Comparison of ENCODE assay signal across 8 cellular contexts in the genomic region with DNA sequence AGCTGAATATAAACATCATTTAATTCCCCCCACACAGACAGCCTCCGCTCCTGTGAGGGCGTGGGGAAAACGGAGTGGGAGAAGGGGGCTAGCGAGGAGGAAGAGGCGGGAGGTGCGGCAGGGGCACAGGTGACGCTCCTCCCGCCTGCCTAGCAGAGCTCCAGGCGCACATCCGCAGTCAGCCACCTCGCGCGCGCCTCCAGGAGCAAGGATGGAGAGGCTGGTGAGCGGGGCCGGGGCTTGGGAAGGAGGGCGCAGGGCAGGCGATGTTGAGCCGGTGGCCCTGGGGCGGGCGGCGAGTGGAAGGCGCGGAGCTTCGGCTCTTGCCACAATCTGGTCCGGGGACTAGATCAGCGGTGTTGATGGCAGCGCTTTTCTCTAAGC. TPM values are rescaled to one million over a fixed set of nuclear protein-coding genes. Genes with fewer than 3 reads are reported as not detected.
DNase-seq lines count a peak whose midpoint lies in the region; ATAC-seq and TF ChIP-seq lines count a peak whose summit lies in the region.

A gene with protein sequence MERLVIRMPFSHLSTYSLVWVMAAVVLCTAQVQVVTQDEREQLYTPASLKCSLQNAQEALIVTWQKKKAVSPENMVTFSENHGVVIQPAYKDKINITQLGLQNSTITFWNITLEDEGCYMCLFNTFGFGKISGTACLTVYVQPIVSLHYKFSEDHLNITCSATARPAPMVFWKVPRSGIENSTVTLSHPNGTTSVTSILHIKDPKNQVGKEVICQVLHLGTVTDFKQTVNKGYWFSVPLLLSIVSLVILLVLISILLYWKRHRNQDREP (plus strand): TSS at position 155 of the 384 bp plus-strand sequence. CDS start 57 bp downstream, at position 212.

- peaks cover 5% of the 10 kb centered on the region; the same call in 1 of the 2 replicates for H3K4me1 Mint-ChIP-seq in HFFc6 (ENCODE audit: low read depth)
- H3K4me1 Mint-ChIP-seq in activated T-cell treated with anti-CD3 and anti-CD28 coated beads, Interleukin-2, amount 50 U/mL, for 72 hours (ENCODE audit: low read depth) = peaks cover 52% of the 10 kb centered on the region
- peaks cover 0 to 5% of the 10 kb centered on the region in 2 donors for H3K4me1 Mint-ChIP-seq in natural killer cell treated with Interleukin-12 subunit alpha and Interleukin-12 subunit beta and Interleukin-15 and Interleukin-18, amount 100 ng/mL, for 72 hours (ENCODE audit: low read depth in 2 of 2)
- peaks cover 56% of the 10 kb centered on the region for H3K4me1 Mint-ChIP-seq in stimulated activated naive CD8-positive, alpha-beta T cell treated with anti-CD3 and anti-CD28 coated beads, Interleukin-15, amount 100 ng/mL, for 72 hours

- H3K36me3 Mint-ChIP-seq in HFFc6 (ENCODE audit: low read depth) = no peaks in the 10 kb centered on the region
- H3K36me3 Mint-ChIP-seq in activated T-cell treated with anti-CD3 and anti-CD28 coated beads, Interleukin-2, amount 50 U/mL, for 72 hours (ENCODE audit: insufficient read depth in 2 of 2) = peaks cover 0 to 3% of the 10 kb centered on the region in 2 donors
- no peaks in the 10 kb centered on the region for H3K36me3 Mint-ChIP-seq in natural killer cell treated with Interleukin-12 subunit alpha and Interleukin-12 subunit beta and Interleukin-15 and Interleukin-18, amount 100 ng/mL, for 72 hours

- DNase-seq in DMS79 (lab: John Stamatoyannopoulos, UW) (peak; percentile 30), HFFc6 (no peak), NCI-H345 treated with DMSO at 0.1 percent for 48 hours (lab: John Stamatoyannopoulos, UW; ENCODE audit: unreplicated experiment) (peak; percentile 25), fibroblast of mammary gland (ENCODE audit: low read depth) (peak; percentile 16)
- DNase-seq in activated T-cell treated with anti-CD3 and anti-CD28 coated beads, Interleukin-2, amount 50 U/mL, for 72 hours = peak; percentile 70 to 73
- no peak for DNase-seq in natural killer cell treated with Interleukin-12 subunit alpha and Interleukin-12 subunit beta and Interleukin-15 and Interleukin-18, amount 100 ng/mL, for 72 hours (ENCODE audit: low spot score)
- DNase-seq in stimulated activated naive CD8-positive, alpha-beta T cell treated with anti-CD3 and anti-CD28 coated beads, Interleukin-15, amount 100 ng/mL, for 72 hours = peak; percentile 52 to 63

- TF ChIP-seq CTCF in HFFc6 (IDR thresholded peaks at IDR 0.05) = no peak
- no peak for TF ChIP-seq CTCF in fibroblast of mammary gland (conservative IDR thresholded peaks at IDR 0.05; ENCODE audit: control insufficient read depth, insufficient read depth, low read depth, low read length)

- ATAC-seq in activated T-cell treated with anti-CD3 and anti-CD28 coated beads, Interleukin-2, amount 50 U/mL, for 72 hours (replicated peaks in 1 of 2) = peak; percentile 79 to 87
- ATAC-seq in natural killer cell treated with Interleukin-12 subunit alpha and Interleukin-12 subunit beta and Interleukin-15 and Interleukin-18, amount 100 ng/mL, for 72 hours = peak; percentile 67 to 70
- ATAC-seq in stimulated activated naive CD8-positive, alpha-beta T cell treated with anti-CD3 and anti-CD28 coated beads, Interleukin-15, amount 100 ng/mL, for 72 hours = peak; percentile 83
- no peak for ATAC-seq in GM18520 (IDR thresholded peaks at IDR 0.05; ENCODE audit: unreplicated experiment)

- peak within 1 kb of the TSS; percentile 37 for H3K4me3 ChIP-seq in fibroblast of mammary gland (ENCODE audit: control insufficient read depth, low read depth, low read length)

- H3K4me3 Mint-ChIP-seq in HFFc6 = peak within 1 kb of the TSS; percentile 77
- H3K4me3 Mint-ChIP-seq in activated T-cell treated with anti-CD3 and anti-CD28 coated beads, Interleukin-2, amount 50 U/mL, for 72 hours = peak within 1 kb of the TSS; percentile 86 to 94
- H3K4me3 Mint-ChIP-seq in natural killer cell treated with Interleukin-12 subunit alpha and Interleukin-12 subunit beta and Interleukin-15 and Interleukin-18, amount 100 ng/mL, for 72 hours = peak within 1 kb of the TSS; percentile 54
- peak within 1 kb of the TSS; percentile 86 to 93 for H3K4me3 Mint-ChIP-seq in stimulated activated naive CD8-positive, alpha-beta T cell treated with anti-CD3 and anti-CD28 coated beads, Interleukin-15, amount 100 ng/mL, for 72 hours

- H3K27ac Mint-ChIP-seq in HFFc6 = no peak within 1 kb of the TSS
- H3K27ac Mint-ChIP-seq in activated T-cell treated with anti-CD3 and anti-CD28 coated beads, Interleukin-2, amount 50 U/mL, for 72 hours = peak within 1 kb of the TSS; percentile 96
- H3K27ac Mint-ChIP-seq in natural killer cell treated with Interleukin-12 subunit alpha and Interleukin-12 subunit beta and Interleukin-15 and Interleukin-18, amount 100 ng/mL, for 72 hours = peak within 1 kb of the TSS in 1 of 2 donors; percentile 37
- peak within 1 kb of the TSS; percentile 93 to 96 for H3K27ac Mint-ChIP-seq in stimulated activated naive CD8-positive, alpha-beta T cell treated with anti-CD3 and anti-CD28 coated beads, Interleukin-15, amount 100 ng/mL, for 72 hours

- peaks cover 34% of the 10 kb centered on the region for H3K27me3 Mint-ChIP-seq in HFFc6 (ENCODE audit: insufficient read depth)
- no peaks in the 10 kb centered on the region for H3K27me3 Mint-ChIP-seq in activated T-cell treated with anti-CD3 and anti-CD28 coated beads, Interleukin-2, amount 50 U/mL, for 72 hours (ENCODE audit: low read depth)
- peaks cover 20 to 43% of the 10 kb centered on the region in 2 donors for H3K27me3 Mint-ChIP-seq in natural killer cell treated with Interleukin-12 subunit alpha and Interleukin-12 subunit beta and Interleukin-15 and Interleukin-18, amount 100 ng/mL, for 72 hours
- H3K27me3 Mint-ChIP-seq in stimulated activated naive CD8-positive, alpha-beta T cell treated with anti-CD3 and anti-CD28 coated beads, Interleukin-15, amount 100 ng/mL, for 72 hours = no peaks in the 10 kb centered on the region

- H3K9me3 Mint-ChIP-seq in HFFc6 = no peaks in the 10 kb centered on the region
- H3K9me3 Mint-ChIP-seq in activated T-cell treated with anti-CD3 and anti-CD28 coated beads, Interleukin-2, amount 50 U/mL, for 72 hours = no peaks in the 10 kb centered on the region
- no peaks in the 10 kb centered on the region for H3K9me3 Mint-ChIP-seq in natural killer cell treated with Interleukin-12 subunit alpha and Interleukin-12 subunit beta and Interleukin-15 and Interleukin-18, amount 100 ng/mL, for 72 hours
- no peaks in the 10 kb centered on the region for H3K9me3 Mint-ChIP-seq in stimulated activated naive CD8-positive, alpha-beta T cell treated with anti-CD3 and anti-CD28 coated beads, Interleukin-15, amount 100 ng/mL, for 72 hours

RNA-seq across cellular contexts. Expression of the gene that starts here (rescaled TPM):
- total RNA-seq in HFFc6 (2021; fragmentation: NEBNext Ultra II Directional; extraction: Animal tissue kit (Norgen Biotek cat#: 25700)) = not detected
- total RNA-seq in activated T-cell treated with anti-CD3 and anti-CD28 coated beads, Interleukin-2, amount 50 U/mL, for 72 hours = 10 to 100 TPM; 23.5 to 27.4 TPM
- under 1 TPM; 0.17 to 0.36 TPM for total RNA-seq in natural killer cell treated with Interleukin-12 subunit alpha and Interleukin-12 subunit beta and Interleukin-15 and Interleukin-18, amount 100 ng/mL, for 72 hours

Comparison
In these comparisons a context has a peak if more than half of its experiments do, and no peak if none do; other contexts are left out.
1. RNA of the gene that starts here (total RNA-seq): 23.5 to 27.4 TPM in activated T-cell treated with anti-CD3 and anti-CD28 coated beads, Interleukin-2, amount 50 U/mL, for 72 hours; 0.17 to 0.36 TPM in natural killer cell treated with Interleukin-12 subunit alpha and Interleukin-12 subunit beta and Interleukin-15 and Interleukin-18, amount 100 ng/mL, for 72 hours and not detected in HFFc6; every median in the first group is over 10 times any median in the second.
2. Peak in ATAC-seq in natural killer cell treated with Interleukin-12 subunit alpha and Interleukin-12 subunit beta and Interleukin-15 and Interleukin-18, amount 100 ng/mL, for 72 hours; RNA of the gene not detected or under 1 TPM.
3. DNase-seq: peak in DMS79 (single experiment), NCI-H345 treated with DMSO at 0.1 percent for 48 hours (single experiment), activated T-cell treated with anti-CD3 and anti-CD28 coated beads, Interleukin-2, amount 50 U/mL, for 72 hours (2 of 2), fibroblast of mammary gland (single experiment) and stimulated activated naive CD8-positive, alpha-beta T cell treated with anti-CD3 and anti-CD28 coated beads, Interleukin-15, amount 100 ng/mL, for 72 hours (2 of 2); none in HFFc6 (single experiment) and natural killer cell treated with Interleukin-12 subunit alpha and Interleukin-12 subunit beta and Interleukin-15 and Interleukin-18, amount 100 ng/mL, for 72 hours (single experiment).
4. Peak in every context shown above with its lines, with median percentiles within 50 percentile points of each other: H3K4me3 Mint-ChIP-seq.